ENCODE assay signal across 7 cellular contexts in genomic region chr1:28775121-28775942, GRCh38. TPM values are rescaled to one million over a fixed set of nuclear protein-coding genes. Genes with fewer than 3 reads are reported as not detected.
A peak's percentile ranks its signal among the peaks of the same experiment; 100 is the strongest.
DNase-seq lines count a peak whose midpoint lies in the region; ATAC-seq and TF ChIP-seq lines count a peak whose summit lies in the region.

No MANE protein-coding gene starts in this region.

- no peak for TF ChIP-seq CTCF in sigmoid colon (IDR thresholded peaks at IDR 0.05)

- H3K4me3 ChIP-seq in H7 (ENCODE audit: insufficient read depth, low read depth, low read length) (no peak overlapping the region), sigmoid colon (peak overlapping the region in 3 of 4 donors; percentile 40 to 48 (median 46))

- H3K36me3 Mint-ChIP-seq in T-cell, result no peaks in the 10 kb centered on the region

- POLR2A ChIA-PET in T-cell (lab: Charles Lee), result interaction anchor here (0.5 to 1.7 kb wide), 7 partner anchors 18 to 386 kb away, joined by 3 to 10 read pairs (median 5); partner anchors contain the start of genes TAF12 (in 1 of the 2) and YTHDF2 (in 1 of the 2)

- no peaks in the 10 kb centered on the region for H3K9me3 ChIP-seq in sigmoid colon

- CTCF ChIA-PET in T-cell (lab: Charles Lee), result interaction anchor here (0.5 to 2.8 kb wide), 9 partner anchors 8 to 427 kb away, joined by 3 to 32 read pairs (median 4); partner anchors contain the start of gene YTHDF2 (in 1 of the 2)

- no peaks in the 10 kb centered on the region for H3K9me3 Mint-ChIP-seq in T-cell

- H3K36me3 ChIP-seq in H7 (replicated peaks; ENCODE audit: control insufficient read depth, insufficient read depth, low read length) (peaks cover 6% of the 10 kb centered on the region), sigmoid colon (peaks cover 0 to 20% (median 0%) of the 10 kb centered on the region in 4 donors)

- WGBS in sigmoid colon, 2 donors, result 5 to 15% methylated on average over 39 of the region's 39 CpGs

- peak overlapping the region in 3 of 4 donors; percentile 30 to 40 (median 39) for H3K27ac ChIP-seq in sigmoid colon

- ATAC-seq in T-cell (replicated peaks in 1 of 4) (peak; percentile 91 to 95 (median 94)), left ventricle myocardium superior (peak; percentile 98), HG03520 (IDR thresholded peaks at IDR 0.05; ENCODE audit: unreplicated experiment) (no peak)

- H3K27me3 ChIP-seq in H7 (ENCODE audit: control insufficient read depth, insufficient read depth, low read length) (no peaks in the 10 kb centered on the region), sigmoid colon (no peaks in the 10 kb centered on the region)

- TF ChIP-seq POLR2A in sigmoid colon (IDR thresholded peaks at IDR 0.05), result peak in 1 of 2 donors; percentile 22

- peaks cover 0 to 17% (median 12%) of the 10 kb centered on the region in 4 donors for H3K4me1 ChIP-seq in sigmoid colon

- H3K4me1 Mint-ChIP-seq in T-cell, result peaks cover 5 to 10% (median 9%) of the 10 kb centered on the region in 3 donors

- peak; percentile 74 for DNase-seq in H7
- peak; percentile 47 to 79 (median 67) for DNase-seq in T-cell
- DNase-seq in amniotic epithelial cell (ENCODE audit: low read depth), result peak; percentile 71
- peak; percentile 88 for DNase-seq in left ventricle myocardium superior
- DNase-seq in sigmoid colon, result peak; percentile 83
- DNase-seq in A172 (ENCODE audit: low spot score), result no peak

- TF ChIP-seq EP300 in sigmoid colon (IDR thresholded peaks at IDR 0.05), result no peak

- peak overlapping the region; percentile 75 to 85 (median 78) for H3K4me3 Mint-ChIP-seq in T-cell

- peak overlapping the region; percentile 76 to 81 for H3K27ac Mint-ChIP-seq in T-cell

- H3K27me3 Mint-ChIP-seq in T-cell, result no peaks in the 10 kb centered on the region

- intact Hi-C loops in left ventricle myocardium superior (cut with micrococcal nuclease), result no loop called here
- intact Hi-C loops in sigmoid colon (cut with DNase I), result no loop called here

RNA-seq across cellular contexts. Expression of gene OPRD1, which starts 36.6 kb away (rescaled TPM):
- 0.52 and 0.81 TPM in 2 replicates for total RNA-seq in H7 (2014; rRNA removed; shearing (Covaris generic))
- total RNA-seq in T-cell (not detected), left ventricle myocardium superior (not detected), sigmoid colon (1 to 10 TPM in 1 of 4 donors, under 1 TPM in 3; under 0.01 to 1.8 (median 0.69) TPM)
- under 1 TPM in 2 of 3 donors, not detected in 1; under 0.01 to 0.31 TPM for polyA plus RNA-seq in sigmoid colon
- not detected in 2 replicates for total RNA-seq in A172 (2014; rRNA removed; shearing (Covaris generic))

RNA-seq across cellular contexts. Expression of gene YTHDF2, which starts 38.6 kb away (rescaled TPM):
- 114 and 137 TPM in 2 replicates for total RNA-seq in H7 (2014; rRNA removed; shearing (Covaris generic))
- total RNA-seq in T-cell, result 10 to 100 TPM; 61.3 to 77.3 (median 67.0) TPM
- 36.0 TPM for total RNA-seq in left ventricle myocardium superior
- 10 to 100 TPM; 37.9 to 47.0 (median 42.7) TPM for total RNA-seq in sigmoid colon
- 10 to 100 TPM; 27.0 to 40.5 (median 31.2) TPM for polyA plus RNA-seq in sigmoid colon
- 48.2 and 51.3 TPM in 2 replicates for total RNA-seq in A172 (2014; rRNA removed; shearing (Covaris generic))
